13 cellular contexts compared by ENCODE assay signal in genomic region chr3:134198414-134198813, GRCh38.
"Had no signal": no experiment of that assay in that cellular context is flagged by ENCODE, and none has a peak within 500 bp of the region (broad histone marks: within the 10 kb centered on the region; RNA-seq: fewer than 3 reads in every experiment).

No MANE protein-coding gene starts in this region.

- FAIRE-seq: bronchial epithelial cell, HepG2 had no signal

- H3K27me3 ChIP-seq: adrenal gland had no signal

- H3K4me3 Mint-ChIP-seq: activated CD4-positive, alpha-beta T cell treated with anti-CD3 and anti-CD28 coated beads, Interleukin-2, amount 10 ng/mL, durations not matched to agents 24 days and 14 days; activated CD8-positive, alpha-beta T cell treated with anti-CD3 and anti-CD28 coated beads for 36 hours; activated naive CD8-positive, alpha-beta T cell; T-helper 2 cell treated with Interferon-gamma antibody and Interleukin-4, amounts not matched to agents 5 μg/mL and 100 μg/mL, for 36 hours had no signal

- H3K9me3 Mint-ChIP-seq: activated CD4-positive, alpha-beta T cell treated with anti-CD3 and anti-CD28 coated beads, Interleukin-2, amount 10 ng/mL, durations not matched to agents 24 days and 14 days; activated T-helper 2 cell treated with anti-CD3 and anti-CD28 coated beads, Interferon-gamma antibody, Interleukin-2, Interleukin-4, amounts not matched to agents 10 μg/mL and 5 μg/mL and 100 μg/mL, durations not matched to agents 14 hours and 24 hours and 36 hours; T-helper 2 cell treated with Interferon-gamma antibody and Interleukin-4, amounts not matched to agents 5 μg/mL and 100 μg/mL, for 36 hours had no signal

- H3K27ac ChIP-seq: adrenal gland, SK-N-MC, WERI-Rb-1 had no signal

- DNase-seq: activated CD8-positive, alpha-beta memory T cell treated with anti-CD3 and anti-CD28 coated beads, Interleukin-2, amount 50 U/mL, for 4 hours; activated CD8-positive, alpha-beta T cell treated with anti-CD3 and anti-CD28 coated beads for 36 hours; activated gamma-delta T cell treated with Interleukin-2 at 50 U/mL for 16 hours; NCI-H510A; WERI-Rb-1 had no signal

- H3K27me3 Mint-ChIP-seq: activated CD4-positive, alpha-beta T cell treated with anti-CD3 and anti-CD28 coated beads, Interleukin-2, amount 10 ng/mL, durations not matched to agents 24 days and 14 days; activated CD8-positive, alpha-beta T cell treated with anti-CD3 and anti-CD28 coated beads for 36 hours; activated naive CD8-positive, alpha-beta T cell had no signal

- H3K4me3 ChIP-seq: adrenal gland, SK-N-MC had no signal

- H3K4me1 Mint-ChIP-seq: activated CD4-positive, alpha-beta T cell treated with anti-CD3 and anti-CD28 coated beads, Interleukin-2, amount 10 ng/mL, durations not matched to agents 24 days and 14 days had no signal

- H3K9me3 ChIP-seq: adrenal gland had no signal

- H3K4me1 ChIP-seq: adrenal gland had no signal

- H3K27ac Mint-ChIP-seq: activated CD4-positive, alpha-beta T cell treated with anti-CD3 and anti-CD28 coated beads, Interleukin-2, amount 10 ng/mL, durations not matched to agents 24 days and 14 days; activated CD8-positive, alpha-beta T cell treated with anti-CD3 and anti-CD28 coated beads for 36 hours; activated naive CD8-positive, alpha-beta T cell; activated T-helper 2 cell treated with anti-CD3 and anti-CD28 coated beads, Interferon-gamma antibody, Interleukin-2, Interleukin-4, amounts not matched to agents 10 μg/mL and 5 μg/mL and 100 μg/mL, durations not matched to agents 14 hours and 24 hours and 36 hours; T-helper 2 cell treated with Interferon-gamma antibody and Interleukin-4, amounts not matched to agents 5 μg/mL and 100 μg/mL, for 36 hours had no signal
